ENCODE assay signal across 8 cellular contexts in the genomic region with DNA sequence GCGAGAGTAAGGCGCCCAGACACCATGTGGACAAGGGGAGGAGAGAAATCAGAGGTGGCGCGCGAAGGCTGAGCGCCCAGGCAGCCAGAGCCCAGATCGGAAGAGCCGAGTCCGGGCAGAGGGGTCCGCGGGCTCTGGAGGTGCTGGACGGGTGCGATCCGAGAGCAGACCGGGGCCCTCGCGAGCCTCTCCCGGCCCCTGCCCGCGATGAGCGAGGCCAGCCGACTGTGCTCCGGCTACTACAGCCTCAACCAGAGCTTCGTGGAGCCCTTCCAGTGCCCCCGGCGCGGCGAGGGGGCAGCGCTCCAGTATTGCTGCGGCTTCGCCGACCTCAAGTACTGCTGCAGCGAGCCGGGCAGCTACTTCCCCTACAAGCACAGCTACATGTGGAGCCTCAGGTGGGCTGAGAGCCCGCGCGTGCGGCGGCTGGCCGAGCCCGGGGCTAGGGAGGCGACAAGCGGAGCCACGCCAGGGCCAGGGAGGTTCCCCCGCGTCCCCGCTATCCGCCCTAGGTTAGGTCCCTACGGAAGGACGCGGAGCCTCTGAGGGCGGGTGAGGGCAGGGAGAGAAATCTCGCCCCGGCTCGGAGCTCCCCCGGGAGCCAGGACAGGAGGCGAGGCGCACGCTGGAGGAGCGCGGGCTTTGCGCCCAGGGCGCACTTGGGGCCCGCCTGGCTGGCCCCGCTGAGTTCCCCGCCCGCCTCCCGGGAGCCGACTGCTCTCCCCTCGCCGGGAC. TPM values are rescaled to one million over a fixed set of nuclear protein-coding genes. Genes with fewer than 3 reads are reported as not detected.
DNase-seq lines count a peak whose midpoint lies in the region; ATAC-seq and TF ChIP-seq lines count a peak whose summit lies in the region.

A gene (plus strand): TSS at position 87 of the 735 bp plus-strand sequence. CDS start 121 bp downstream, at position 208.

- no peak for ATAC-seq in GM18870 (IDR thresholded peaks at IDR 0.05; ENCODE audit: unreplicated experiment)

- peak; percentile 50 for DNase-seq in NCI-H82 (lab: John Stamatoyannopoulos, UW)
- DNase-seq in NCI-H82 treated with DMSO at 0.1 percent for 48 hours (lab: John Stamatoyannopoulos, UW; ENCODE audit: unreplicated experiment), result no peak
- peak; percentile 25 for DNase-seq in NCI-H345 (lab: John Stamatoyannopoulos, UW)
- peak; percentile 37 for DNase-seq in choroid plexus epithelial cell (ENCODE audit: low read depth)
- peak; percentile 15 for DNase-seq in myocyte (ENCODE audit: low read depth)
- DNase-seq in H4 (ENCODE audit: low spot score), result no peak
- DNase-seq in amniotic stem cell (lab: John Stamatoyannopoulos, UW), result no peak

- H3K4me3 ChIP-seq in choroid plexus epithelial cell (ENCODE audit: low read depth, low read length), result peak within 1 kb of the TSS; percentile 38

- TF ChIP-seq CTCF in choroid plexus epithelial cell (conservative IDR thresholded peaks at IDR 0.05; ENCODE audit: low read depth, low read length), result no peak

RNA-seq across cellular contexts. Expression of the gene that starts here (rescaled TPM):
- total RNA-seq in myocyte, result not detected in 2 replicates
- polyA plus RNA-seq in myocyte (2012), result not detected
- total RNA-seq in H4 (2014; rRNA removed; shearing (Covaris generic)), result not detected in 2 replicates

Comparison
In these comparisons a context has a peak if more than half of its experiments do, and no peak if none do; other contexts are left out.
1. DNase-seq: peak in NCI-H82 (single experiment), NCI-H345 (single experiment) and choroid plexus epithelial cell (single experiment); none in NCI-H82 treated with DMSO at 0.1 percent for 48 hours (single experiment), H4 (single experiment) and amniotic stem cell (single experiment).
2. Peak in DNase-seq in myocyte; RNA of the gene not detected or under 1 TPM.